In genomic region chr7:145331076-145331475, GRCh38 we compare ENCODE assay signal across 23 cellular contexts.
"Had no signal": no experiment of that assay in that cellular context is flagged by ENCODE, and none has a peak within 500 bp of the region (broad histone marks: within the 10 kb centered on the region; RNA-seq: fewer than 3 reads in every experiment).

No MANE protein-coding gene starts in this region.

- H3K4me3 ChIP-seq: lower lobe of right lung, mucosa of descending colon, psoas muscle, right atrium auricular region, thyroid gland had no signal

- H3K27ac Mint-ChIP-seq: activated B cell treated with CpG ODN at 0.5 μM for 24 hours; activated naive CD8-positive, alpha-beta T cell treated with anti-CD3 and anti-CD28 coated beads for 36 hours; activated T-helper 2 cell treated with anti-CD3 and anti-CD28 coated beads, Interferon-gamma antibody, Interleukin-2, Interleukin-4, amounts not matched to agents 10 μg/mL and 5 μg/mL and 100 μg/mL, durations not matched to agents 14 hours and 24 hours and 36 hours; T-helper 1 cell treated with Interleukin-12 subunit alpha and Interleukin-12 subunit beta and Interleukin-4 antibody, amounts not matched to agents 30 μg/mL and 1 μg/mL, for 36 hours had no signal

- H3K36me3 Mint-ChIP-seq: activated naive CD8-positive, alpha-beta T cell treated with anti-CD3 and anti-CD28 coated beads for 36 hours had no signal

- H3K9me3 ChIP-seq: lower lobe of right lung, right atrium auricular region, thyroid gland had no signal

- H3K4me3 Mint-ChIP-seq: activated B cell treated with CpG ODN at 0.5 μM for 24 hours; activated naive CD8-positive, alpha-beta T cell treated with anti-CD3 and anti-CD28 coated beads for 36 hours; activated T-cell treated with anti-CD3 and anti-CD28 coated beads, Interleukin-2, amount 50 U/mL, for 4 hours; T-helper 1 cell treated with Interleukin-12 subunit alpha and Interleukin-12 subunit beta and Interleukin-4 antibody, amounts not matched to agents 30 μg/mL and 1 μg/mL, for 36 hours had no signal

- H3K27ac ChIP-seq: epithelial cell of prostate, lower lobe of right lung, psoas muscle, right atrium auricular region, thyroid gland had no signal

- H3K4me1 ChIP-seq: lower lobe of right lung, psoas muscle, right atrium auricular region, thyroid gland had no signal

- H3K27me3 ChIP-seq: right atrium auricular region, thyroid gland had no signal

- ATAC-seq: activated T-cell treated with anti-CD3 and anti-CD28 coated beads, Interleukin-2, amount 50 U/mL, for 4 hours; left lobe of liver; lower lobe of right lung; mucosa of descending colon; psoas muscle had no signal

- H3K27me3 Mint-ChIP-seq: activated B cell treated with CpG ODN at 0.5 μM for 24 hours; activated naive CD8-positive, alpha-beta T cell treated with anti-CD3 and anti-CD28 coated beads for 36 hours had no signal

- H3K36me3 ChIP-seq: lower lobe of right lung, right atrium auricular region, thyroid gland had no signal

- DNase-seq: activated B cell treated with CpG ODN at 0.5 μM for 24 hours; activated CD4-positive, alpha-beta T cell treated with anti-CD3 and anti-CD28 coated beads for 4 hours; activated CD4-positive, alpha-beta T cell treated with anti-CD3 and anti-CD28 coated beads, Interleukin-2, amount 50 U/mL, for 48 hours; activated CD8-positive, alpha-beta memory T cell treated with anti-CD3 and anti-CD28 coated beads, Interleukin-2, amount 50 U/mL, for 48 hours; activated naive CD4-positive, alpha-beta T cell treated with Interleukin-2 at 50 U/mL for 16 hours; activated naive CD8-positive, alpha-beta T cell treated with anti-CD3 and anti-CD28 coated beads for 36 hours; activated T-cell treated with anti-CD3 and anti-CD28 coated beads, Interleukin-2, amount 50 U/mL, for 4 hours; cerebellar nuclear complex; cortex of kidney; kidney; lower lobe of right lung; mesendoderm; mucosa of descending colon; psoas muscle; stimulated activated CD4-positive, alpha-beta T cell treated with anti-CD3 and anti-CD28 coated beads, Interleukin-4, amount 100 ng/mL, for 24 hours; stimulated activated naive CD4-positive, alpha-beta T cell treated with Interleukin-2 at 50 U/mL for 16 hours; T1000; thyroid gland had no signal

- H3K4me1 Mint-ChIP-seq: activated B cell treated with CpG ODN at 0.5 μM for 24 hours; activated naive CD8-positive, alpha-beta T cell treated with anti-CD3 and anti-CD28 coated beads for 36 hours had no signal
